Comparison of ENCODE assay signal across 1 cellular context in genomic region chr2:50018938-50019337, GRCh38.
TF ChIP-seq lines count a peak whose summit lies in the region.

No MANE protein-coding gene starts in this region.

TF ChIP-seq in GM23338, 12 proteins besides CTCF, POLR2A, EP300 and RAD21 (continued from another document):
- TF ChIP-seq REST (IDR thresholded peaks at IDR 0.05; ENCODE audit: unreplicated experiment) (no peak), ZNF462 (CRISPR knock-in tag; IDR thresholded peaks at IDR 0.05) (no peak), POLR2AphosphoS5 (IDR thresholded peaks at IDR 0.05; ENCODE audit: low read depth) (no peak), NANOG (IDR thresholded peaks at IDR 0.05; ENCODE audit: borderline replicate concordance) (no peak), ZNF114 (CRISPR knock-in tag; IDR thresholded peaks at IDR 0.05) (no peak), ETS1 (IDR thresholded peaks at IDR 0.05) (no peak)
